In genomic region chr15:70794596-70795310, GRCh38 we compare ENCODE assay signal across 13 cellular contexts. TPM values are rescaled to one million over a fixed set of nuclear protein-coding genes. Genes with fewer than 3 reads are reported as not detected.
A peak's percentile ranks its signal among the peaks of the same experiment; 100 is the strongest.
DNase-seq lines count a peak whose midpoint lies in the region; ATAC-seq and TF ChIP-seq lines count a peak whose summit lies in the region.
"Had no signal": no experiment of that assay in that cellular context is flagged by ENCODE, and none has a peak within 500 bp of the region (broad histone marks: within the 10 kb centered on the region; RNA-seq: fewer than 3 reads in every experiment).

No MANE protein-coding gene starts in this region.

- WGBS in right cardiac atrium = 69% methylated on average over 12 of the region's 12 CpGs
- WGBS in aorta, 2 donors = 73% methylated on average over 12 of the region's 12 CpGs

- intact Hi-C loops in left ventricle myocardium inferior (cut with micrococcal nuclease) (no loop called here), right cardiac atrium (cut with DNase I) (no loop called here), aorta (cut with DNase I) (no loop called here)

- no peak for ATAC-seq in right cardiac atrium
- ATAC-seq in aorta (ENCODE audit: low FRiP score) = peak; percentile 8
- no peak for ATAC-seq in HG03565 (IDR thresholded peaks at IDR 0.05; ENCODE audit: unreplicated experiment)
- no peak for ATAC-seq in GM21619 (IDR thresholded peaks at IDR 0.05; ENCODE audit: unreplicated experiment)

- H3K4me1 ChIP-seq in left ventricle myocardium inferior (peaks cover 6% of the 10 kb centered on the region), right cardiac atrium (ENCODE audit: control insufficient read depth, insufficient read depth, low read length) (no peaks in the 10 kb centered on the region), aorta (ENCODE audit: control insufficient read depth in 1 of 2, insufficient read depth in 2 of 2, low read length in 2 of 2) (no peaks in the 10 kb centered on the region)

- H3K27me3 ChIP-seq in left ventricle myocardium inferior (ENCODE audit: low read depth) (no peaks in the 10 kb centered on the region), right cardiac atrium (ENCODE audit: control insufficient read depth, insufficient read depth) (no peaks in the 10 kb centered on the region), aorta (ENCODE audit: control insufficient read depth in 1 of 2, insufficient read depth in 2 of 2, low read length in 1 of 2) (no peaks in the 10 kb centered on the region)
- H3K27me3 ChIP-seq: neural progenitor cell had no signal

- H3K27ac ChIP-seq in left ventricle myocardium inferior (replicated peaks) (peak overlapping the region; percentile 27), right cardiac atrium (ENCODE audit: low read length) (no peak overlapping the region), coronary artery (peak overlapping the region; percentile 67 to 92), aorta (ENCODE audit: low read depth in 1 of 2, low read length in 2 of 2) (peak overlapping the region in 1 of 2 donors; percentile 13)
- H3K27ac ChIP-seq: neural progenitor cell had no signal

- no peaks in the 10 kb centered on the region for H3K36me3 ChIP-seq in left ventricle myocardium inferior
- H3K36me3 ChIP-seq in aorta (ENCODE audit: control insufficient read depth in 1 of 2, insufficient read depth in 2 of 2, low read length in 1 of 2) = no peaks in the 10 kb centered on the region
- H3K36me3 ChIP-seq: neural progenitor cell had no signal

- DNase-seq in left ventricle myocardium inferior (no peak), right cardiac atrium (no peak), coronary artery (ENCODE audit: low spot score) (no peak), myocyte (ENCODE audit: low read depth) (peak; percentile 91), aorta (no peak), DMS53 treated with DMSO at 0.1 percent for 48 hours (lab: John Stamatoyannopoulos, UW; ENCODE audit: unreplicated experiment) (no peak)
- DNase-seq: activated B cell treated with CpG ODN at 0.5 μM for 24 hours; activated effector memory CD4-positive, alpha-beta T cell treated with anti-CD3 and anti-CD28 coated beads, Interleukin-2, amount 50 U/mL, for 16 hours; Karpas-422; SHP77 treated with DMSO at 0.1 percent for 48 hours had no signal

- H3K9me3 ChIP-seq in left ventricle myocardium inferior (replicated peaks) (no peaks in the 10 kb centered on the region), right cardiac atrium (ENCODE audit: control insufficient read depth, low read length) (no peaks in the 10 kb centered on the region), aorta (ENCODE audit: control insufficient read depth, low read length) (no peaks in the 10 kb centered on the region)

- no peak overlapping the region for H3K4me3 ChIP-seq in left ventricle myocardium inferior
- no peak overlapping the region for H3K4me3 ChIP-seq in right cardiac atrium (ENCODE audit: low read length)
- peak overlapping the region; percentile 33 for H3K4me3 ChIP-seq in coronary artery
- H3K4me3 ChIP-seq in aorta (ENCODE audit: low read length in 2 of 2) = no peak overlapping the region
- H3K4me3 ChIP-seq: neural progenitor cell had no signal

- no peak for TF ChIP-seq CTCF in left ventricle myocardium inferior (IDR thresholded peaks at IDR 0.05; ENCODE audit: borderline replicate concordance)
- no peak for TF ChIP-seq CTCF in coronary artery (IDR thresholded peaks at IDR 0.05)

RNA-seq across cellular contexts. Expression of gene UACA, which starts 31.4 kb away (rescaled TPM):
- total RNA-seq in left ventricle myocardium inferior (33.7 TPM), right cardiac atrium (10 to 100 TPM; 29.7 to 61.6 (median 48.5) TPM), myocyte (31.5 and 45.4 TPM in 2 replicates), aorta (100 to 1,000 TPM; 114 to 132 TPM)
- polyA plus RNA-seq in right cardiac atrium (28.9 TPM), aorta (100 to 1,000 TPM in 1 of 2 donors, 10 to 100 TPM in 1; 59.6 to 185 TPM)
- polyA plus RNA-seq in myocyte (2012) = 61.8 TPM

RNA-seq across cellular contexts. Expression of gene LARP6, which starts 59.2 kb away (rescaled TPM):
- total RNA-seq in left ventricle myocardium inferior = 50.6 TPM
- 10 to 100 TPM; 34.1 to 44.0 (median 38.8) TPM for total RNA-seq in right cardiac atrium
- polyA plus RNA-seq in right cardiac atrium = 32.3 TPM
- 20.6 and 44.4 TPM in 2 replicates for total RNA-seq in myocyte
- polyA plus RNA-seq in myocyte (2012) = 118 TPM
- 10 to 100 TPM; 42.2 to 49.7 TPM for total RNA-seq in aorta
- 10 to 100 TPM; 31.2 to 73.3 TPM for polyA plus RNA-seq in aorta
- total RNA-seq: activated B cell treated with CpG ODN at 0.5 μM for 24 hours had no signal
